In the genomic region with DNA sequence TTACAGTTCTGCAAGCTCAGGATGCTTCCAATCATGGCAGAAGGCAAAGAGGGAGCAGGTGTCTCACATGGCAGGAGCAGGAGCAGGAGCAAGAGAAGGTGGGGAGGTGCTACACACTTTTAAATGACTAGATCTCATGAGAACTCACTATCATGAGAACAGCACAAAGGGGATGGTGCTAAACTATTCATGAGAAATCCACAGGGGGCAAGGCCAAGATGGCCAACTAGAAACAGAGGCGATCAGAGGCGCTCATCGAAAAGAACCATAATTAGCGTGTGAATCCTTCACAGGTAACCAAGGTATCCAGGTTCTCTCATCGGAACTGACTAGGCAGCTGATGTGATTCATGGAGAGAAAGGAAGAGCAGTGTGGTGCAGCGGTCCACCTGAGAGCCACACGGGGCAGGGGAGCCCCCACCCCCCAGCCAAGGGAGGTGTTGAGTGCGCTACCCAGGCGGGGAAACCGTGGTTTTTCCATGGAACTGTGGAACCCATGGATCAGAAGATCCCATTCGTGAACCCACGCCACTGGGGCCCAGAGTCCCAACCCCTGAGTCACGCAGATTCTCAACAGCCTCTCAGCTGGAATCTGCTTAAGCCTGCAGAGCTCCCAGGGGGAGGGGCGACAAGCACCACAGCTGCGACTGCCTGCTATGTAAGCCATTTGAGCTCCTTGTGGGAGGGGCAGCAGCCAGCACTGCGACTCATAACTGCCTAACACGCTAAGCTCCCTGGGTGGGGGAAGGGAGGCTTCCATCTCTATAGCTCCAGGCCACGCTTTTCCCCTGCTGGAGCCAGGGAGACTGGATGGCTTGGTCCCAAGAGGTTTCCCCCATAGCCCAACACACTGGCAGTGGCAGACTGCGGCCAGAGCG, we compare ENCODE assay signal across 13 cellular contexts. TPM values are rescaled to one million over a fixed set of nuclear protein-coding genes. Genes with fewer than 3 reads are reported as not detected.
DNase-seq lines count a peak whose midpoint lies in the region; ATAC-seq and TF ChIP-seq lines count a peak whose summit lies in the region.
"Had no signal": no experiment of that assay in that cellular context is flagged by ENCODE, and none has a peak within 500 bp of the region (broad histone marks: within the 10 kb centered on the region; RNA-seq: fewer than 3 reads in every experiment).

No MANE protein-coding gene starts in this region.

- peak; percentile 11 to 53 for DNase-seq in cardiac muscle cell (ENCODE audit: low read depth in 1 of 2, low spot score in 1 of 2)
- DNase-seq in left ventricle myocardium superior: no peak
- peak; percentile 80 for DNase-seq in NT2/D1 (ENCODE audit: low read depth, low spot score)
- peak; percentile 23 for DNase-seq in fibroblast of the aortic adventitia (ENCODE audit: low read depth)
- DNase-seq: activated CD4-positive, alpha-beta T cell treated with anti-CD3 and anti-CD28 coated beads, Interleukin-2, amount 10 ng/mL, durations not matched to agents 7 days and 5 days; CD4-positive, alpha-beta T cell; kidney; substantia nigra had no signal

- H3K27me3 ChIP-seq in cardiac muscle cell: no peaks in the 10 kb centered on the region
- H3K27me3 ChIP-seq in NT2/D1 (ENCODE audit: insufficient read depth, insufficient read length): no peaks in the 10 kb centered on the region

- no peak overlapping the region for H3K4me3 ChIP-seq in cardiac muscle cell
- H3K4me3 ChIP-seq in NT2/D1 (ENCODE audit: insufficient read length, low read depth): no peak overlapping the region
- H3K4me3 ChIP-seq in fibroblast of the aortic adventitia (ENCODE audit: low read depth, low read length): no peak overlapping the region

- no peak for TF ChIP-seq CTCF in cardiac muscle cell (IDR thresholded peaks at IDR 0.05; ENCODE audit: low read depth, low read length)
- TF ChIP-seq CTCF in fibroblast of the aortic adventitia (IDR thresholded peaks at IDR 0.05; ENCODE audit: insufficient read depth, low read length): no peak

- intact Hi-C loops in left ventricle myocardium superior (cut with micrococcal nuclease): no loop called here

- no peaks in the 10 kb centered on the region for H3K36me3 ChIP-seq in cardiac muscle cell
- no peaks in the 10 kb centered on the region for H3K36me3 ChIP-seq in NT2/D1 (ENCODE audit: insufficient read depth, insufficient read length, low read length)

- H3K9me3 ChIP-seq in cardiac muscle cell (ENCODE audit: low read depth) (no peaks in the 10 kb centered on the region), NT2/D1 (ENCODE audit: insufficient read depth, low read length) (no peaks in the 10 kb centered on the region; the same call in 1 of the 2 replicates)

- H3K4me1 ChIP-seq in cardiac muscle cell (ENCODE audit: low read depth) (no peaks in the 10 kb centered on the region), NT2/D1 (ENCODE audit: insufficient read depth, insufficient read length) (peaks cover 5% of the 10 kb centered on the region)

- no peak overlapping the region for H3K27ac ChIP-seq in cardiac muscle cell

- peak overlapping the region; percentile 21 for H3K9ac ChIP-seq in NT2/D1 (ENCODE audit: insufficient read length, low read depth)

- ATAC-seq in left ventricle myocardium superior: no peak
- no peak for ATAC-seq in GM19397 (IDR thresholded peaks at IDR 0.05; ENCODE audit: unreplicated experiment)
- no peak for ATAC-seq in GM18870 (IDR thresholded peaks at IDR 0.05; ENCODE audit: unreplicated experiment)
- ATAC-seq in HG02623 (IDR thresholded peaks at IDR 0.05; ENCODE audit: unreplicated experiment): no peak
- ATAC-seq in HG03175 (IDR thresholded peaks at IDR 0.05; ENCODE audit: unreplicated experiment): no peak

RNA-seq across cellular contexts. Expression of a gene that starts 46.7 kb away (rescaled TPM):
- total RNA-seq in cardiac muscle cell (17.9 and 21.5 TPM in 2 replicates), left ventricle myocardium superior (not detected), fibroblast of the aortic adventitia (ENCODE audit: low replicate concordance) (1.8 and 5.9 TPM in 2 replicates)
- 22.2 and 22.5 TPM in 2 replicates for polyA plus RNA-seq in cardiac muscle cell
- total RNA-seq: activated CD4-positive, alpha-beta T cell treated with anti-CD3 and anti-CD28 coated beads, Interleukin-2, amount 10 ng/mL, durations not matched to agents 7 days and 5 days; CD4-positive, alpha-beta T cell; OCI-LY7 had no signal
